Comparison of ENCODE assay signal across 8 cellular contexts in genomic region chr3:122680381-122681293, GRCh38. TPM values are rescaled to one million over a fixed set of nuclear protein-coding genes. Genes with fewer than 3 reads are reported as not detected.
DNase-seq lines count a peak whose midpoint lies in the region; ATAC-seq and TF ChIP-seq lines count a peak whose summit lies in the region.

PARP14 (plus strand) TSS chr3:122680839; CDS start chr3:122680884, 45 bp downstream.

- H3K9me3 ChIP-seq in ascending aorta = no peaks in the 10 kb centered on the region
- H3K9me3 ChIP-seq in right atrium auricular region = no peaks in the 10 kb centered on the region
- H3K9me3 ChIP-seq in vagina = no peaks in the 10 kb centered on the region

- H3K4me3 ChIP-seq in ascending aorta (peak within 1 kb of the TSS; percentile 90 to 96), right atrium auricular region (peak within 1 kb of the TSS; percentile 86 to 93), vagina (peak within 1 kb of the TSS; percentile 78 to 84)

- H3K4me1 ChIP-seq in ascending aorta (peaks cover 0 to 23% of the 10 kb centered on the region in 2 donors), right atrium auricular region (peaks cover 0 to 26% of the 10 kb centered on the region in 2 donors), vagina (peaks cover 30% of the 10 kb centered on the region)

- H3K36me3 ChIP-seq in ascending aorta = peaks cover 0 to 5% of the 10 kb centered on the region in 2 donors
- H3K36me3 ChIP-seq in right atrium auricular region = no peaks in the 10 kb centered on the region
- H3K36me3 ChIP-seq in vagina = no peaks in the 10 kb centered on the region

- DNase-seq in KBM-7 = peak; percentile 77
- peak; percentile 49 for DNase-seq in T-helper 22 cell (ENCODE audit: low read depth)
- peak in 1 of 2 donors; percentile 76 for DNase-seq in ascending aorta (ENCODE audit: low spot score in 2 of 2)
- peak; percentile 73 for DNase-seq in right atrium auricular region (ENCODE audit: low spot score)
- DNase-seq in pulmonary artery endothelial cell (ENCODE audit: low read depth, low spot score) = peak; percentile 32
- no peak for DNase-seq in vagina (ENCODE audit: extremely low spot score in 2 of 2)

- TF ChIP-seq POLR2A in vagina (IDR thresholded peaks at IDR 0.05) = peak in 1 of 2 donors; percentile 12

- peak within 1 kb of the TSS; percentile 53 for H3K27ac ChIP-seq in C4-2B
- peak within 1 kb of the TSS; percentile 98 for H3K27ac ChIP-seq in ascending aorta
- peak within 1 kb of the TSS; percentile 93 for H3K27ac ChIP-seq in right atrium auricular region
- peak within 1 kb of the TSS; percentile 98 for H3K27ac ChIP-seq in vagina

- TF ChIP-seq CTCF in C4-2B (conservative IDR thresholded peaks at IDR 0.05) = peak; percentile 22
- no peak for TF ChIP-seq CTCF in ascending aorta (IDR thresholded peaks at IDR 0.05)
- TF ChIP-seq CTCF in right atrium auricular region (IDR thresholded peaks at IDR 0.05) = peak in 1 of 2 donors; percentile 29
- TF ChIP-seq CTCF in vagina (IDR thresholded peaks at IDR 0.05) = no peak

- intact Hi-C loops in ascending aorta (cut with DNase I) (loop anchor here (1.0 to 5.0 kb wide), 3 partner anchors 114 to 296 kb away; partner anchors contain the start of gene FAM162A), vagina (cut with DNase I) (loop anchor here (2.0 to 5.0 kb wide), 2 partner anchors 116 to 288 kb away; partner anchors contain the start of genes DTX3L and PARP9)

- in situ Hi-C loops in KBM-7 (cut with MboI; ENCODE audit: low pct_unique_long_range_greater_than_20kb, low sequenced_read_pairs) = no loop called here

- ATAC-seq in GM19452 (IDR thresholded peaks at IDR 0.05; ENCODE audit: unreplicated experiment) = peak; percentile 54

- H3K27me3 ChIP-seq in ascending aorta (no peaks in the 10 kb centered on the region), right atrium auricular region (no peaks in the 10 kb centered on the region), vagina (no peaks in the 10 kb centered on the region)

RNA-seq across cellular contexts. Expression of gene PARP14, which starts in this region (rescaled TPM):
- total RNA-seq in ascending aorta (58.8 TPM), right atrium auricular region (10 to 100 TPM in 1 of 2 donors, 1 to 10 TPM in 1; 9.5 to 13.5 TPM), pulmonary artery endothelial cell (58.9 and 104 TPM in 2 replicates), vagina (44.4 TPM)

Comparison
In these comparisons a context has a peak if more than half of its experiments do, and no peak if none do; other contexts are left out.
1. DNase-seq: peak in KBM-7 (single experiment), T-helper 22 cell (single experiment), right atrium auricular region (single experiment) and pulmonary artery endothelial cell (single experiment); none in vagina (0 of 2).
2. Peak in every context shown above with its lines, with median percentiles within 50 percentile points of each other: H3K27ac ChIP-seq and H3K4me3 ChIP-seq.